In the genomic region with DNA sequence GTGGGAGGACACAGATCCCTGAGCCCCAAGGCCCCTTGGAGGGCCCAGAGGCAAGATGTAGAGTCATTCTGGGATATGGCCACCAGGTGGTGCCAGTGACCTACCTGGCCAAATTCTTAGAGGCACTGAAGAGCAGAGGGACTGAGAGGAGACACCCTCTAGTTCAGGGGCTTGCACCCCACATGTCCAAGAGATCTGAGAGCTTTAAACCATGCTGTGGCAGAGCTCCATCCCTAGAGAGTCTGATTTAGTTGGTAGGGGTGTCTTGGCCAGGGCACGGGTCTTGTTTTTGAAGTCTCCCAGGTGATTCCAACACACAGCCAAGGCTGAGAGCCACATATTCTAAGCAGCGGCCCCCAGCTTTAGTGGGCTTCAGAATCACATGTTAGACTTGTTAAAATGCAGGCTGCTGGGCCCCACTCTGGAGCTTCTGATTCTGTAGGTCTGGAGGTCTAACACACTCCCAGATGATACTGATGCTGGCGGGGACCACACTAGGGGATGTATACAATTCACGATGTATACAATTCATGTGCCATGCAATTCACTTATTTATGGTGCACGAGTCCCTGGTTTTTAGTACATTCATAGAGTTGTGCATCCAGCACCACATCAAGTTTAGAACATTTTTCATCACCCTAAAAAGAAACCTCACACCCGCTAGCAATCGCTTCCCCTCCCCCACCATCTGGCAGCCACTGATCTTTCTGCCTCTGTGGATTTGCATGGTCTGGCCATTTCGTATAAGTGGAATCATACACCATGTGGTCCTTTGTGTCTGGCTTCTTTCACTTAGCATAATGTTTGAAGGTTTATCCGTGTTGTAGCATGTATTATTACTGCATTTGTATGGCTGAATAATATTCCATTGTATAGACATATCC, we compare ENCODE assay signal across 8 cellular contexts. TPM values are rescaled to one million over a fixed set of nuclear protein-coding genes. Genes with fewer than 3 reads are reported as not detected.
DNase-seq lines count a peak whose midpoint lies in the region; ATAC-seq and TF ChIP-seq lines count a peak whose summit lies in the region.

No MANE protein-coding gene starts in this region.

- no peak overlapping the region for H3K4me3 ChIP-seq in dorsolateral prefrontal cortex

- DNase-seq in AML-193 (lab: John Stamatoyannopoulos, UW) (peak; percentile 29 to 42), NCI-H460 (ENCODE audit: extremely low read depth, low read depth) (peak; percentile 67), dorsolateral prefrontal cortex (peak; percentile 57 to 79 (median 64)), medulla oblongata (ENCODE audit: extremely low spot score) (peak; percentile 74)
- DNase-seq in activated CD4-positive, alpha-beta T cell treated with anti-CD3 and anti-CD28 coated beads, Interleukin-2, amount 50 U/mL, for 24 hours (ENCODE audit: low read depth in 1 of 2, low spot score in 1 of 2), result peak; percentile 65 to 68
- peak; percentile 49 to 61 for DNase-seq in stimulated activated CD8-positive, alpha-beta memory T cell treated with anti-CD3 and anti-CD28 coated beads, Interleukin-2, amount 100 ng/mL, for 48 hours (ENCODE audit: low read depth in 2 of 2)

- H3K27ac ChIP-seq in dorsolateral prefrontal cortex, result peak overlapping the region in 1 of 59 donors; percentile 58

- peak; percentile 50 for ATAC-seq in GM21447 (IDR thresholded peaks at IDR 0.05; ENCODE audit: unreplicated experiment)
- ATAC-seq in GM19023 (IDR thresholded peaks at IDR 0.05; ENCODE audit: unreplicated experiment), result no peak

- intact Hi-C loops in dorsolateral prefrontal cortex (cut with DNase I), result loop anchor here (1.0 to 10.0 kb wide), 7 partner anchors 122 to 735 kb away; a partner anchor contains a TSS

- H3K27me3 ChIP-seq in dorsolateral prefrontal cortex, result no peaks in the 10 kb centered on the region

- peak; percentile 82 to 97 (median 93) for TF ChIP-seq CTCF in dorsolateral prefrontal cortex (IDR thresholded peaks at IDR 0.05 in 54 of 56, conservative IDR thresholded peaks at IDR 0.05 in 2 of 56; ENCODE audit: low read depth in 1 of 56, partially characterized antibody in 56 of 56)

RNA-seq across cellular contexts. Expression of a gene that starts 52.3 kb away (rescaled TPM):
- total RNA-seq in NCI-H460 (2014; rRNA removed; shearing (Covaris generic)), result not detected in 2 replicates
- not detected in 2 replicates for polyA plus RNA-seq in NCI-H460 (2014; cell fraction: nucleus; rRNA removed)
- total RNA-seq in dorsolateral prefrontal cortex, result 1 to 10 TPM in 49 of 120 experiments, under 1 TPM in 55, not detected in 16; 0.25 to 4.6 (median 0.89) TPM
